Comparison of ENCODE assay signal across 24 cellular contexts in genomic region chrX:12865359-12865758, GRCh38. TPM values are rescaled to one million over a fixed set of nuclear protein-coding genes. Genes with fewer than 3 reads are reported as not detected.
DNase-seq lines count a peak whose midpoint lies in the region; ATAC-seq and TF ChIP-seq lines count a peak whose summit lies in the region.
"Had no signal": no experiment of that assay in that cellular context is flagged by ENCODE, and none has a peak within 500 bp of the region (broad histone marks: within the 10 kb centered on the region; RNA-seq: fewer than 3 reads in every experiment).

No MANE protein-coding gene starts in this region.

- H3K9ac ChIP-seq in KMS-11 = no peak overlapping the region

- BruUV-seq in OCI-LY7 (replicated peaks; lab: Mats Ljungman, UMichigan) = no TSS peak

- no peaks in the 10 kb centered on the region; the same call in 1 of the 2 replicates for H3K9me3 ChIP-seq in OCI-LY7 (ENCODE audit: low read length)
- H3K9me3 ChIP-seq: A549 had no signal

- H2AFZ ChIP-seq in KMS-11 (ENCODE audit: low read depth) = no peak overlapping the region
- peak overlapping the region; percentile 36; the same call in 1 of the 2 replicates for H2AFZ ChIP-seq in OCI-LY7 (ENCODE audit: low read length)
- H2AFZ ChIP-seq: hepatocyte had no signal

- no peaks in the 10 kb centered on the region for H4K20me1 ChIP-seq in KMS-11 (ENCODE audit: insufficient read depth)
- no peaks in the 10 kb centered on the region for H4K20me1 ChIP-seq in OCI-LY7 (ENCODE audit: insufficient read depth, low read length)

- intact Hi-C loops in OCI-LY7 (cut with micrococcal nuclease; ENCODE audit: unreplicated experiment) = loop anchor here (5.0 to 10.0 kb wide), 2 partner anchors 92 to 219 kb away; no protein-coding TSS in a partner anchor

- H3K79me2 ChIP-seq in KMS-11 (ENCODE audit: insufficient read depth, low read depth) (no peaks in the 10 kb centered on the region), OCI-LY7 (ENCODE audit: insufficient read depth, low read depth, low read length) (peaks cover 31% of the 10 kb centered on the region; the same call in 1 of the 2 replicates)
- H3K79me2 ChIP-seq: hepatocyte had no signal

- DNase-seq in Ammon's horn (ENCODE audit: low spot score) = peak; percentile 10
- DNase-seq in OCI-LY7 (ENCODE audit: low spot score) = no peak
- peak; percentile 12 for DNase-seq in fibroblast of the aortic adventitia (ENCODE audit: low read depth)
- no peak for DNase-seq in NCI-H748 treated with DMSO at 0.1 percent for 48 hours (lab: John Stamatoyannopoulos, UW)
- DNase-seq: activated CD4-positive, alpha-beta memory T cell treated with anti-CD3 and anti-CD28 coated beads for 36 hours; activated gamma-delta T cell; activated T-cell treated with anti-CD3 and anti-CD28 coated beads for 4 hours; mammary epithelial cell; NCI-H1417; NCI-H524; nucleus accumbens; SHP77 treated with DMSO at 0.1 percent for 48 hours; T-helper 2 cell had no signal

- POLR2A ChIA-PET in OCI-LY7 (lab: Charles Lee) = interaction anchor here (1.2 kb wide), 1 partner anchor 26 kb away, joined by 3 read pairs; no protein-coding TSS in a partner anchor

- H3K4me3 ChIP-seq in KMS-11 (IDR thresholded peaks at IDR 0.05; ENCODE audit: insufficient read depth, low read depth, low read length) = no peak overlapping the region
- peak overlapping the region; percentile 16 for H3K4me3 ChIP-seq in OCI-LY7 (ENCODE audit: low read depth, low read length, poor library complexity, severe bottlenecking)
- no peak overlapping the region for H3K4me3 ChIP-seq in fibroblast of the aortic adventitia (ENCODE audit: low read depth, low read length)
- H3K4me3 ChIP-seq: A549, cardiac muscle cell, hepatocyte had no signal

- CTCF ChIA-PET in OCI-LY7 (lab: Charles Lee; ENCODE audit: unreplicated experiment) = no interaction called here

- no peaks in the 10 kb centered on the region for H3K9me2 ChIP-seq in OCI-LY7 (ENCODE audit: insufficient read depth, low read length)

- H3K27ac ChIP-seq in KMS-11 = no peak overlapping the region
- H3K27ac ChIP-seq in OCI-LY7 (ENCODE audit: low read depth, low read length, poor library complexity, severe bottlenecking) = peak overlapping the region; percentile 90
- H3K27ac ChIP-seq: A549, C4-2B, cardiac muscle cell, hepatocyte had no signal

- TF ChIP-seq CTCF in KMS-11 (conservative IDR thresholded peaks at IDR 0.05; ENCODE audit: low read depth, low read length) (no peak), OCI-LY7 (conservative IDR thresholded peaks at IDR 0.05; ENCODE audit: low read length) (no peak), fibroblast of the aortic adventitia (IDR thresholded peaks at IDR 0.05; ENCODE audit: insufficient read depth, low read length) (no peak)

- peaks cover 62% of the 10 kb centered on the region for H3K4me1 ChIP-seq in KMS-11 (ENCODE audit: low read depth, poor library complexity, severe bottlenecking)
- peaks cover 51% of the 10 kb centered on the region for H3K4me1 ChIP-seq in OCI-LY7 (ENCODE audit: insufficient read depth, low read length, poor library complexity, severe bottlenecking)
- H3K4me1 ChIP-seq: A549 had no signal

- H3K36me3 ChIP-seq in KMS-11 (ENCODE audit: insufficient read depth) (no peaks in the 10 kb centered on the region), OCI-LY7 (ENCODE audit: insufficient read depth, low read length) (peaks cover 14% of the 10 kb centered on the region)
- H3K36me3 ChIP-seq: cardiac muscle cell had no signal

- peak overlapping the region; percentile 17; the same call in 1 of the 2 replicates for H3K4me2 ChIP-seq in KMS-11
- H3K4me2 ChIP-seq in OCI-LY7 (ENCODE audit: low read length) = peak overlapping the region; percentile 67
- H3K4me2 ChIP-seq: A549, hepatocyte had no signal

- H3K27me3 ChIP-seq in KMS-11 (ENCODE audit: insufficient read depth, low read depth) = no peaks in the 10 kb centered on the region
- H3K27me3 ChIP-seq: cardiac muscle cell, hepatocyte had no signal

- no peak for ATAC-seq in HG03571 (IDR thresholded peaks at IDR 0.05; ENCODE audit: unreplicated experiment)
- no peak for ATAC-seq in GM21786 (IDR thresholded peaks at IDR 0.05; ENCODE audit: unreplicated experiment)
- no peak for ATAC-seq in GM19328 (IDR thresholded peaks at IDR 0.05; ENCODE audit: unreplicated experiment)
- ATAC-seq: A549 had no signal

RNA-seq across cellular contexts. Expression of gene TLR7, which starts 1.5 kb away (rescaled TPM):
- 9.9 and 13.9 TPM in 2 replicates for total RNA-seq in OCI-LY7 (2014; rRNA removed; shearing (Covaris generic))
- 11.4 and 12.1 TPM in 2 replicates for total RNA-seq in OCI-LY7 (2022)
- not detected in 2 replicates for total RNA-seq in fibroblast of the aortic adventitia (ENCODE audit: low replicate concordance)
- total RNA-seq: activated CD4-positive, alpha-beta memory T cell treated with anti-CD3 and anti-CD28 coated beads for 36 hours; cardiac muscle cell; G401; mammary epithelial cell; myocyte; renal cortical epithelial cell had no signal

RNA-seq across cellular contexts. Expression of gene TLR8, which starts 41.1 kb away (rescaled TPM):
- not detected in 2 replicates for total RNA-seq in OCI-LY7 (2014; rRNA removed; shearing (Covaris generic))
- total RNA-seq in OCI-LY7 (2022) = not detected in 2 replicates
- total RNA-seq in fibroblast of the aortic adventitia (ENCODE audit: low replicate concordance) = not detected in 2 replicates
- total RNA-seq: activated CD4-positive, alpha-beta memory T cell treated with anti-CD3 and anti-CD28 coated beads for 36 hours; cardiac muscle cell; G401; mammary epithelial cell; myocyte; renal cortical epithelial cell had no signal

Comparison
In these comparisons a context has a peak if more than half of its experiments do, and no peak if none do; other contexts are left out.
1. DNase-seq: peak in Ammon's horn (single experiment) and fibroblast of the aortic adventitia (single experiment); none in OCI-LY7 (single experiment) and NCI-H748 treated with DMSO at 0.1 percent for 48 hours (single experiment).
2. RNA of gene TLR7, which starts 1.5 kb away (total RNA-seq): 9.9 to 13.9 TPM in OCI-LY7; not detected in fibroblast of the aortic adventitia; every median in the first group is over 10 times any median in the second.